23 cellular contexts compared by ENCODE assay signal in the genomic region with DNA sequence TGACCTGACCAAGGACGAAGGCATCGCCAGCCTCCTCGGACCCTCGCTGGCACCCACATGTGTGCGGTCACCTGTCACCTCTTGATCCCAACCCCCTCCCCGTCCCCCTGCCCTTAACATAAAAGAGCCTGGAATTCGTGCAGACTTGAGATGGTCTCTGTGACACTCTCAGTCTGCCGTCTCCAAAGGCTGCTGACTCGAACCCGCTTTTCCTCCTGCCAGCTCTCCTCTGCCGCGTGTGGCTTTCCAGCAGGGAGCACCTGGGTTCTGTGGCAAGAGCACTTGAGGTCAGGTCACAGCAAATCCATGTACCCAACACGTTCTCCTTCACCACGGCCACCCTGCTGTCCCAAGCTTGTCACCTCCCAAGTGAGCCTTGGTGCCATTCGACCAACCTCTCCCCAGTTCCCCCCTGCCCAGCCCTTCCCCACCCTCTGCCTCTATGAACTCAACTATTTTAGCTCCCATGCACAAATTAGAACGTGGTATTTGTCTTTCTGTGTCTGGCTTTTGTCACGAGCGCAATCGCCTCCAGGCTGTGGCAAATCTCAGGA.
A peak's percentile ranks its signal among the peaks of the same experiment; 100 is the strongest.
DNase-seq lines count a peak whose midpoint lies in the region; ATAC-seq, FAIRE-seq and TF ChIP-seq lines count a peak whose summit lies in the region.
"Had no signal": no experiment of that assay in that cellular context is flagged by ENCODE, and none has a peak within 500 bp of the region (broad histone marks: within the 10 kb centered on the region; RNA-seq: fewer than 3 reads in every experiment).

No MANE protein-coding gene starts in this region.

- peaks cover 4% of the 10 kb centered on the region for H3K4me1 Mint-ChIP-seq in CD8-positive, alpha-beta T cell (ENCODE audit: low read depth)
- no peaks in the 10 kb centered on the region for H3K4me1 Mint-ChIP-seq in chondrocyte (ENCODE audit: low read depth)
- H3K4me1 Mint-ChIP-seq: H9 had no signal

- H3K27me3 ChIP-seq in left ventricle myocardium inferior (ENCODE audit: low read depth) (peaks cover 46% of the 10 kb centered on the region), heart right ventricle (peaks cover 0 to 15% (median 4%) of the 10 kb centered on the region in 7 donors)
- H3K27me3 ChIP-seq in CD8-positive, alpha-beta T cell (ENCODE audit: insufficient read depth, low read length), result no peaks in the 10 kb centered on the region
- H3K27me3 ChIP-seq: BLaER1 had no signal

- no peak for ATAC-seq in heart right ventricle
- ATAC-seq in CD8-positive, alpha-beta T cell, result no peak

- H3K36me3 Mint-ChIP-seq in CD8-positive, alpha-beta T cell, result peaks cover 5% of the 10 kb centered on the region
- H3K36me3 Mint-ChIP-seq in chondrocyte (ENCODE audit: low read depth), result no peaks in the 10 kb centered on the region

- 75 to 79% methylated on average over 19 of the region's 19 CpGs for WGBS in heart right ventricle, 2 donors

- H3K4me1 ChIP-seq in left ventricle myocardium inferior (no peaks in the 10 kb centered on the region), heart right ventricle (no peaks in the 10 kb centered on the region)
- no peaks in the 10 kb centered on the region for H3K4me1 ChIP-seq in CD8-positive, alpha-beta T cell (ENCODE audit: insufficient read depth, low read length)

- H3K4me3 ChIP-seq in left ventricle myocardium inferior, result no peak overlapping the region
- no peak overlapping the region for H3K4me3 ChIP-seq in heart right ventricle
- H3K4me3 ChIP-seq in CD8-positive, alpha-beta T cell (ENCODE audit: low read depth, low read length), result no peak overlapping the region
- H3K4me3 ChIP-seq: BLaER1 had no signal

- peak overlapping the region; percentile 1 for H3K27ac Mint-ChIP-seq in CD8-positive, alpha-beta T cell
- no peak overlapping the region for H3K27ac Mint-ChIP-seq in chondrocyte (ENCODE audit: unreplicated experiment)

- no peaks in the 10 kb centered on the region for H3K27me3 Mint-ChIP-seq in CD8-positive, alpha-beta T cell (ENCODE audit: low read depth)
- peaks cover 27% of the 10 kb centered on the region for H3K27me3 Mint-ChIP-seq in chondrocyte (ENCODE audit: low read depth)
- H3K27me3 Mint-ChIP-seq: CD8-positive, alpha-beta memory T cell had no signal

- H3K36me3 ChIP-seq in left ventricle myocardium inferior (no peaks in the 10 kb centered on the region), heart right ventricle (no peaks in the 10 kb centered on the region)
- H3K36me3 ChIP-seq in CD8-positive, alpha-beta T cell (ENCODE audit: insufficient read depth, low read length), result no peaks in the 10 kb centered on the region

- intact Hi-C loops in left ventricle myocardium inferior (cut with micrococcal nuclease) (no loop called here), heart right ventricle (cut with DNase I) (no loop called here), posterior vena cava (cut with DNase I) (no loop called here)
- intact Hi-C loops in CD8-positive, alpha-beta T cell (cut with DNase I, micrococcal nuclease), result no loop called here

- FAIRE-seq in urothelium cell line (lab: Jason Lieb, UNC), result no peak
- FAIRE-seq: A204.1, G401.6, GM12891, GM19239, H1 had no signal

- POLR2A ChIA-PET in CD8-positive, alpha-beta T cell (lab: Charles Lee), result no interaction called here

- no peak overlapping the region for H3K4me3 Mint-ChIP-seq in CD8-positive, alpha-beta T cell
- H3K4me3 Mint-ChIP-seq in chondrocyte (ENCODE audit: unreplicated experiment), result no peak overlapping the region
- H3K4me3 Mint-ChIP-seq: CD8-positive, alpha-beta memory T cell; H9 had no signal

- no peak overlapping the region for H3K27ac ChIP-seq in left ventricle myocardium inferior (replicated peaks)
- no peak overlapping the region for H3K27ac ChIP-seq in heart right ventricle
- H3K27ac ChIP-seq in CD8-positive, alpha-beta T cell (ENCODE audit: low read depth, low read length), result no peak overlapping the region
- H3K27ac ChIP-seq: BLaER1 had no signal

- TF ChIP-seq CTCF in left ventricle myocardium inferior (IDR thresholded peaks at IDR 0.05; ENCODE audit: borderline replicate concordance) (no peak), heart right ventricle (IDR thresholded peaks at IDR 0.05) (no peak), chondrocyte (IDR thresholded peaks at IDR 0.05) (no peak)
- no peak for TF ChIP-seq CTCF in CD8-positive, alpha-beta T cell (IDR thresholded peaks at IDR 0.05)

- CTCF ChIA-PET in CD8-positive, alpha-beta T cell (lab: Charles Lee), result no interaction called here

- H3K9me3 ChIP-seq in left ventricle myocardium inferior (replicated peaks) (peaks cover 11% of the 10 kb centered on the region), heart right ventricle (peaks cover 0 to 14% (median 0%) of the 10 kb centered on the region in 11 donors)
- no peaks in the 10 kb centered on the region for H3K9me3 ChIP-seq in CD8-positive, alpha-beta T cell (ENCODE audit: low read length)

- DNase-seq in left ventricle myocardium inferior, result peak; percentile 7
- DNase-seq in heart right ventricle, result no peak
- DNase-seq in CD8-positive, alpha-beta T cell, result no peak
- DNase-seq in chondrocyte (ENCODE audit: low spot score), result peak; percentile 48
- DNase-seq in posterior vena cava (ENCODE audit: low spot score), result peak; percentile 62
- DNase-seq in urothelium cell line (ENCODE audit: low spot score), result no peak
- DNase-seq in activated CD4-positive, alpha-beta T cell treated with anti-CD3 and anti-CD28 coated beads, Interleukin-2, amount 50 U/mL, for 1 hour, result no peak
- no peak for DNase-seq in NK-92 treated with Interleukin-12 subunit alpha and Interleukin-12 subunit beta, amount 100 ng/mL, for 24 hours (lab: John Stamatoyannopoulos, UW)
- DNase-seq: ACHN, AML-193, COR-L47, DMS 273 treated with DMSO at 0.1 percent for 48 hours, DMS53, DND-41, EL, H9 had no signal

- H3K9me3 Mint-ChIP-seq in CD8-positive, alpha-beta T cell, result no peaks in the 10 kb centered on the region
- H3K9me3 Mint-ChIP-seq in chondrocyte (ENCODE audit: low read depth), result no peaks in the 10 kb centered on the region
- H3K9me3 Mint-ChIP-seq: CD8-positive, alpha-beta memory T cell had no signal

Comparison
In these comparisons a context has a peak if more than half of its experiments do, and no peak if none do; other contexts are left out.
1. DNase-seq: peak in left ventricle myocardium inferior (single experiment), chondrocyte (single experiment) and posterior vena cava (single experiment); none in heart right ventricle (0 of 2), CD8-positive, alpha-beta T cell (0 of 7), urothelium cell line (single experiment), activated CD4-positive, alpha-beta T cell treated with anti-CD3 and anti-CD28 coated beads, Interleukin-2, amount 50 U/mL, for 1 hour (single experiment) and NK-92 treated with Interleukin-12 subunit alpha and Interleukin-12 subunit beta, amount 100 ng/mL, for 24 hours (single experiment).